ENCODE assay signal across 21 cellular contexts in the genomic region with DNA sequence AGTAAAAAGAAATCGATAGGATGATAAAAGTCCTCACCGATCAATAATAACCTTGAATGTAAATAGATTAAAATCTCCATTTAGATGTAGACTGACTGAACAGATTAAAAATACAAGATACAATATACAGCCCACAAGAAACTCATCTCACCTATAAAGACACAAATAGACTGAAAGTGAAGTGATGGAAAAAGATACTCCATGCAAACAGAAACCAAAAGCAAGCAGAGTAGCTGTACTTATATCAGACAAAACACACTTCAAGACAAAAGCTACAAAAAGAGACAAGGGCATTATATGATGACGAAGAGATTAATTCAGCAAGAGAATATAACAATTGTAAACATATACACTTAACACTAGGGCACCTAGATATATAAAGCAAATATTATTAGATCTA.
"Had no signal": no experiment of that assay in that cellular context is flagged by ENCODE, and none has a peak within 500 bp of the region (broad histone marks: within the 10 kb centered on the region; RNA-seq: fewer than 3 reads in every experiment).

No MANE protein-coding gene starts in this region.

- ATAC-seq: T-cell had no signal

- FAIRE-seq: RCC 7860 had no signal

- H3K9me3 ChIP-seq: SK-N-SH had no signal

- H3K36me3 Mint-ChIP-seq: T-cell had no signal

- H3K9ac ChIP-seq: SK-N-SH had no signal

- H3K9me2 ChIP-seq: SK-N-SH had no signal

- H3K27ac Mint-ChIP-seq: T-cell had no signal

- DNase-seq: Karpas-422, KBM-7, MV-4-11, NCI-H1048, NCI-H1105, NCI-H1417, NCI-H1436 treated with DMSO at 0.1 percent for 48 hours, NCI-H1694, NCI-H187 treated with DMSO at 0.1 percent for 48 hours, NCI-H2029 treated with DMSO at 0.1 percent for 48 hours, NCI-H2227 treated with DMSO at 0.1 percent for 48 hours, NCI-H524, NCI-H526 treated with DMSO at 0.1 percent for 48 hours, NCI-H748 treated with DMSO at 0.1 percent for 48 hours, Right ventricle myocardium superior, RPMI8226, SK-N-SH, SW 1271, T-cell had no signal

- H3K4me3 Mint-ChIP-seq: T-cell had no signal

- H3K4me2 ChIP-seq: SK-N-SH had no signal

- H3K4me1 Mint-ChIP-seq: T-cell had no signal

- H3K27ac ChIP-seq: HL-60 had no signal
